Comparison of ENCODE assay signal across 8 cellular contexts in genomic region chr2:217713395-217714267, GRCh38.
DNase-seq lines count a peak whose midpoint lies in the region; ATAC-seq and TF ChIP-seq lines count a peak whose summit lies in the region.

No MANE protein-coding gene starts in this region.

- H3K27ac Mint-ChIP-seq in type B pancreatic cell = no peak overlapping the region

- intact Hi-C loops in adrenal gland (cut with DNase I) (loop anchor here in 1 of 2 donors (5.0 to 10.0 kb wide), 3 partner anchors 201 to 1021 kb away; no protein-coding TSS in a partner anchor), left cardiac atrium (cut with DNase I) (loop anchor here (2.0 to 10.0 kb wide), 6 partner anchors 59 to 1036 kb away; partner anchors contain the start of gene IGFBP5 (in 2 of the 2)), posterior vena cava (cut with DNase I) (loop anchor here in 1 of 2 donors (5.0 to 10.0 kb wide), 3 partner anchors 199 to 1031 kb away; partner anchors contain the start of gene IGFBP5)

- H3K27me3 Mint-ChIP-seq in type B pancreatic cell = peaks cover 7% of the 10 kb centered on the region

- WGBS in adrenal gland, 4 donors = 40 to 47% (median 44%) methylated on average over 16 of the region's 16 CpGs

- peaks cover 0 to 40% of the 10 kb centered on the region in 2 donors for H3K4me1 ChIP-seq in adrenal gland (replicated peaks in 1 of 2)

- no peaks in the 10 kb centered on the region for H3K36me3 Mint-ChIP-seq in type B pancreatic cell

- H3K9me3 ChIP-seq in adrenal gland (replicated peaks in 1 of 3) = no peaks in the 10 kb centered on the region

- ATAC-seq in left cardiac atrium = peak; percentile 82 to 84

- H3K27me3 ChIP-seq in adrenal gland = no peaks in the 10 kb centered on the region

- no peak overlapping the region for H3K4me3 ChIP-seq in AG04449 (ENCODE audit: low read depth, low read length)
- no peak overlapping the region for H3K4me3 ChIP-seq in adrenal gland

- no peak for DNase-seq in AG04449 (ENCODE audit: low read depth, low spot score)
- peak; percentile 34 for DNase-seq in GM19240 (ENCODE audit: insufficient read length, low spot score)
- peak; percentile 3 for DNase-seq in NCI-H128 (lab: John Stamatoyannopoulos, UW; ENCODE audit: unreplicated experiment)
- DNase-seq in T follicular helper cell (ENCODE audit: low read depth) = peak; percentile 45
- peak; percentile 76 to 92 (median 84) for DNase-seq in adrenal gland
- peak; percentile 76 for DNase-seq in left cardiac atrium
- peak; percentile 91 for DNase-seq in posterior vena cava (ENCODE audit: low spot score)
- peak; percentile 88 for DNase-seq in type B pancreatic cell (ENCODE audit: extremely low spot score, unreplicated experiment)

- POLR2A ChIA-PET in AG04449 (lab: Yijun Ruan, JAX) = interaction anchor here (0.6 to 0.8 kb wide), 4 partner anchors 9 to 343 kb away, joined by 3 to 4 read pairs (median 3); no protein-coding TSS in a partner anchor

- no peaks in the 10 kb centered on the region for H3K9me3 Mint-ChIP-seq in type B pancreatic cell

- no peak overlapping the region for H3K4me3 Mint-ChIP-seq in type B pancreatic cell

- no peaks in the 10 kb centered on the region for H3K36me3 ChIP-seq in adrenal gland (replicated peaks in 1 of 2)

- TF ChIP-seq CTCF in AG04449 (IDR thresholded peaks at IDR 0.05; ENCODE audit: insufficient read depth, low read length, missing control alignments) (peak; percentile 95), adrenal gland (IDR thresholded peaks at IDR 0.05) (peak; percentile 92 to 99 (median 96)), type B pancreatic cell (conservative IDR thresholded peaks at IDR 0.05) (peak; percentile 99)

- H3K4me1 Mint-ChIP-seq in type B pancreatic cell (ENCODE audit: unreplicated experiment) = peaks cover 32% of the 10 kb centered on the region

- CTCF ChIA-PET in AG04449 (lab: Yijun Ruan, JAX) = interaction anchor here (0.6 to 5.7 kb wide), 88 partner anchors 10 to 1195 kb away, joined by 3 to 102 read pairs (median 4); partner anchors contain the start of gene IGFBP5

- peak overlapping the region in 2 of 5 donors; percentile 55 to 71 for H3K27ac ChIP-seq in adrenal gland

- TF ChIP-seq POLR2A in adrenal gland (IDR thresholded peaks at IDR 0.05) = no peak
